In genomic region chr2:4972472-4972871, GRCh38 we compare ENCODE assay signal across 27 cellular contexts.
"Had no signal": no experiment of that assay in that cellular context is flagged by ENCODE, and none has a peak within 500 bp of the region (broad histone marks: within the 10 kb centered on the region; RNA-seq: fewer than 3 reads in every experiment).

No MANE protein-coding gene starts in this region.

- FAIRE-seq: urothelium cell line had no signal

- ATAC-seq: stimulated activated effector memory CD8-positive, alpha-beta T cell treated with anti-CD3 and anti-CD28 coated beads, Interleukin-12 subunit alpha, Interleukin-12 subunit beta, amount 100 ng/mL, for 72 hours; stimulated activated memory B cell treated with anti-CD40 and anti-IgM and Interleukin-4, amounts not matched to agents 10 μg/mL and 1 μg/mL and 100 μg/mL, for 72 hours; stimulated activated naive B cell treated with anti-CD40 and anti-IgM and Interleukin-4, amounts not matched to agents 10 μg/mL and 1 μg/mL and 100 μg/mL, for 72 hours; stimulated activated naive CD8-positive, alpha-beta T cell treated with anti-CD3 and anti-CD28 coated beads, Interleukin-15, amount 100 ng/mL, for 72 hours; stimulated activated naive CD8-positive, alpha-beta T cell treated with anti-CD3 and anti-CD28 coated beads, Interleukin-15, Interleukin-2, amounts not matched to agents 100 U/mL and 50 U/mL, for 24 hours had no signal

- H3K4me3 ChIP-seq: stomach, suprapubic skin, testis, thoracic aorta, thyroid gland, tibial artery, tibial nerve, transverse colon, upper lobe of left lung, upper lobe of right lung, uterus, vagina had no signal

- H3K36me3 ChIP-seq: stomach, suprapubic skin, thoracic aorta, thyroid gland, tibial artery, tibial nerve, transverse colon, upper lobe of left lung, upper lobe of right lung, uterus, vagina had no signal

- H3K9me3 ChIP-seq: stomach, suprapubic skin, testis, thoracic aorta, thyroid gland, tibial artery, tibial nerve, transverse colon, upper lobe of left lung, upper lobe of right lung, uterus, vagina had no signal

- H3K4me1 ChIP-seq: stomach, suprapubic skin, testis, thyroid gland, tibial artery, tibial nerve, transverse colon, upper lobe of left lung, upper lobe of right lung, uterus, vagina had no signal

- H3K27ac ChIP-seq: stomach, suprapubic skin, testis, thoracic aorta, thyroid gland, tibial artery, tibial nerve, transverse colon, upper lobe of left lung, upper lobe of right lung, uterus, vagina had no signal

- DNase-seq: stimulated activated CD4-positive, alpha-beta T cell treated with anti-CD3 and anti-CD28 coated beads, Interleukin-2, amount 100 ng/mL, for 48 hours; stimulated activated CD4-positive, alpha-beta T cell treated with anti-CD3 and anti-CD28 coated beads, Interleukin-4, amount 100 ng/mL, for 1 hour; stimulated activated CD4-positive, alpha-beta T cell treated with anti-CD3 and anti-CD28 coated beads, Interleukin-4, amount 100 ng/mL, for 24 hours; stimulated activated CD4-positive, alpha-beta T cell treated with anti-CD3 and anti-CD28 coated beads, Interleukin-4, amount 100 ng/mL, for 4 hours; stimulated activated CD8-positive, alpha-beta memory T cell treated with anti-CD3 and anti-CD28 coated beads, Interleukin-4, amount 100 ng/mL, for 48 hours; stimulated activated naive B cell treated with anti-CD40 and anti-IgM and Interleukin-4, amounts not matched to agents 10 μg/mL and 1 μg/mL and 100 μg/mL, for 72 hours; stimulated activated naive CD4-positive, alpha-beta T cell; stimulated activated naive CD4-positive, alpha-beta T cell treated with Interleukin-2 at 50 U/mL for 16 hours; stimulated activated naive CD8-positive, alpha-beta T cell treated with anti-CD3 and anti-CD28 coated beads, Interleukin-15, amount 100 ng/mL, for 72 hours; stimulated activated naive CD8-positive, alpha-beta T cell treated with anti-CD3 and anti-CD28 coated beads, Interleukin-15, Interleukin-2, amounts not matched to agents 100 U/mL and 50 U/mL, for 24 hours; stomach; substantia nigra; testis; thyroid gland; tibial artery; transverse colon; trophoblast cell; upper lobe of left lung; upper lobe of right lung; uterus had no signal

- H3K27me3 ChIP-seq: stomach, suprapubic skin, testis, thyroid gland, tibial artery, tibial nerve, transverse colon, upper lobe of left lung, upper lobe of right lung, uterus, vagina had no signal
